ENCODE assay signal across 7 cellular contexts in the genomic region with DNA sequence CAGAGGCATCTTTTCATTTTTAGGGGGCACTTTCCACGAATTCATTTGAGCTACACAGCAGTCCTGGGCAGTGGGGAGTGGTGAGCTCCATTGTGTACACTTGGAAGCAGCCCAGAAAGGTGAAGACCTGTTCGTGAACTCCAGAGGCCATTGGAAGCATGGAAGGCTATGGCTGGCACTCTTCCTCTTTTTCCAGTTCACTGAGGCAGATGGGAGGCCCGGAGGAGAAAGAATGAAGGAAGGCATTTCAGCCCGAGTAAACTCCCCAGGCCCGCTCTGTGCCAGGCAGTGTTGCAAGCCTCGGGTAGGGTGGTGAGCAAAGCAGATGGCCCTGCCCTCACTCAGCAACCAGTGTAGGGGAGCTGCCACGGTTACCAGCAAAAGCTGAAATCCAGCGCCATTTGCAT. TPM values are rescaled to one million over a fixed set of nuclear protein-coding genes. Genes with fewer than 3 reads are reported as not detected.
A peak's percentile ranks its signal among the peaks of the same experiment; 100 is the strongest.
DNase-seq lines count a peak whose midpoint lies in the region; ATAC-seq, FAIRE-seq and TF ChIP-seq lines count a peak whose summit lies in the region.

No MANE protein-coding gene starts in this region.

- H3K79me2 ChIP-seq in GM12878 (ENCODE audit: control insufficient read depth, insufficient read depth, low read length) (peaks cover 43% of the 10 kb centered on the region), keratinocyte (ENCODE audit: control insufficient read depth, insufficient read depth, low read length) (peaks cover 43% of the 10 kb centered on the region)

- ATAC-seq in GM12878 (peak; percentile 11), HG02623 (IDR thresholded peaks at IDR 0.05; ENCODE audit: unreplicated experiment) (no peak), HG03571 (IDR thresholded peaks at IDR 0.05; ENCODE audit: unreplicated experiment) (no peak)
- no peak for ATAC-seq in stimulated activated memory B cell treated with anti-CD40 and anti-IgM and Interleukin-4, amounts not matched to agents 10 μg/mL and 1 μg/mL and 100 μg/mL, for 72 hours

- H3K27me3 ChIP-seq in GM12878 (replicated peaks in 1 of 2; ENCODE audit: control insufficient read depth in 2 of 2, insufficient read depth in 2 of 2, low read length in 1 of 2) (no peaks in the 10 kb centered on the region), keratinocyte (ENCODE audit: control insufficient read depth, extremely low read depth, insufficient read depth, low read length) (no peaks in the 10 kb centered on the region)

- FAIRE-seq in GM12878 (lab: Jason Lieb, UNC) (no peak), keratinocyte (lab: Jason Lieb, UNC) (no peak)

- SMC1A ChIA-PET in GM12878 (lab: Charles Lee; ENCODE audit: uncharacterized antibody, unreplicated experiment): interaction anchor here (0.8 to 5.6 kb wide), 5 partner anchors 9 to 63 kb away, joined by 3 to 28 read pairs (median 4); no protein-coding TSS in a partner anchor

- H3K4me3 ChIP-seq in GM12865 (ENCODE audit: low read depth, low read length) (peak overlapping the region; percentile 86), GM12878 (peak overlapping the region; percentile 81), keratinocyte (ENCODE audit: control insufficient read depth in 2 of 3, extremely low read depth in 1 of 3, insufficient read depth in 2 of 3, low read depth in 1 of 3, low read length in 3 of 3) (peak overlapping the region; percentile 89 to 94 (median 93))

- H3K27me3 Mint-ChIP-seq in stimulated activated memory B cell treated with anti-CD40 and anti-IgM and Interleukin-4, amounts not matched to agents 10 μg/mL and 1 μg/mL and 100 μg/mL, for 72 hours: peaks cover 9% of the 10 kb centered on the region

- H3K9me3 Mint-ChIP-seq in stimulated activated memory B cell treated with anti-CD40 and anti-IgM and Interleukin-4, amounts not matched to agents 10 μg/mL and 1 μg/mL and 100 μg/mL, for 72 hours: no peaks in the 10 kb centered on the region

- RAD21 ChIA-PET in GM12878 (lab: Charles Lee; ENCODE audit: unreplicated experiment): interaction anchor here (0.6 to 1.5 kb wide), 2 partner anchors 8 to 70 kb away, joined by 3 to 5 read pairs; no protein-coding TSS in a partner anchor

- DNase-seq in GM12865 (ENCODE audit: low read depth): peak; percentile 18
- peak; percentile 58 for DNase-seq in NCI-H1694 (lab: John Stamatoyannopoulos, UW)
- no peak for DNase-seq in GM12878 (ENCODE audit: low read depth, low spot score)
- DNase-seq in keratinocyte (ENCODE audit: low read depth, low spot score): no peak

- peak overlapping the region; percentile 81 for H2AFZ ChIP-seq in GM12878 (ENCODE audit: control insufficient read depth, low read depth, low read length)
- peak overlapping the region; percentile 67 for H2AFZ ChIP-seq in keratinocyte (ENCODE audit: control insufficient read depth, low read length)

- dilution Hi-C loops in keratinocyte (cut with MboI; ENCODE audit: extremely low pct_ligation_motif_present, low sequenced_read_pairs): no loop called here

- peaks cover 8% of the 10 kb centered on the region for H3K9me1 ChIP-seq in keratinocyte (ENCODE audit: control insufficient read depth, extremely low read depth, insufficient read depth, low read length)

- H3K4me1 ChIP-seq in GM12878 (ENCODE audit: control insufficient read depth, insufficient read depth, low read length) (peaks cover 13% of the 10 kb centered on the region), keratinocyte (ENCODE audit: control insufficient read depth, extremely low read depth, insufficient read depth, low read length) (peaks cover 50% of the 10 kb centered on the region)

- H3K9ac ChIP-seq in GM12878 (ENCODE audit: control insufficient read depth, insufficient read depth, low read length) (peak overlapping the region; percentile 71; the same call in 1 of the 2 replicates), keratinocyte (ENCODE audit: control insufficient read depth, extremely low read depth, insufficient read depth, low read length) (peak overlapping the region; percentile 76)

- H3K4me1 Mint-ChIP-seq in stimulated activated memory B cell treated with anti-CD40 and anti-IgM and Interleukin-4, amounts not matched to agents 10 μg/mL and 1 μg/mL and 100 μg/mL, for 72 hours: peaks cover 41% of the 10 kb centered on the region

- TF ChIP-seq POLR2A in GM12878 (IDR thresholded peaks at IDR 0.05; ENCODE audit: low read depth, low read length): no peak

- H3K27ac ChIP-seq in GM12878 (ENCODE audit: control insufficient read depth, insufficient read depth) (peak overlapping the region; percentile 77), keratinocyte (ENCODE audit: control insufficient read depth, insufficient read depth, low read length) (peak overlapping the region; percentile 70)

- BruUV-seq in GM12878 (replicated peaks; lab: Mats Ljungman, UMichigan): TSS peak; percentile 80

- POLR2A ChIA-PET in GM12878 (lab: Charles Lee): interaction anchor here (0.5 to 1.0 kb wide), 5 partner anchors 8 to 945 kb away, joined by 3 read pairs; a partner anchor contains a TSS

- H3K36me3 ChIP-seq in GM12878 (ENCODE audit: control insufficient read depth in 2 of 2, insufficient read depth in 2 of 2, low read length in 1 of 2) (peaks cover 0 to 7% of the 10 kb centered on the region in 2 experiments; a peak in 2 of 4 replicates), keratinocyte (ENCODE audit: control insufficient read depth in 2 of 2, extremely low read depth in 1 of 2, insufficient read depth in 2 of 2, low read length in 2 of 2) (peaks cover 12 to 26% of the 10 kb centered on the region in 2 experiments)

- intact Hi-C loops in GM12878 (cut with micrococcal nuclease; ENCODE audit: unreplicated experiment): no loop called here

- peak overlapping the region; percentile 91 for H3K4me3 Mint-ChIP-seq in stimulated activated memory B cell treated with anti-CD40 and anti-IgM and Interleukin-4, amounts not matched to agents 10 μg/mL and 1 μg/mL and 100 μg/mL, for 72 hours

- CTCF ChIA-PET in GM12878 (lab: Yijun Ruan, JAX): interaction anchor here (0.9 to 1.8 kb wide), 5 partner anchors 25 to 109 kb away, joined by 3 to 4 read pairs (median 3); no protein-coding TSS in a partner anchor

- no peak for TF ChIP-seq RAD21 in GM12878 (IDR thresholded peaks at IDR 0.05; ENCODE audit: insufficient read depth, low read depth, low read length)

- peaks cover 14% of the 10 kb centered on the region for H3K36me3 Mint-ChIP-seq in stimulated activated memory B cell treated with anti-CD40 and anti-IgM and Interleukin-4, amounts not matched to agents 10 μg/mL and 1 μg/mL and 100 μg/mL, for 72 hours

- peaks cover 6% of the 10 kb centered on the region; the same call in 1 of the 2 replicates for H4K20me1 ChIP-seq in GM12878 (ENCODE audit: control insufficient read depth, insufficient read depth)
- H4K20me1 ChIP-seq in keratinocyte (ENCODE audit: control insufficient read depth, extremely low read depth, insufficient read depth, low read length): peaks cover 37% of the 10 kb centered on the region

- H3K4me2 ChIP-seq in GM12878 (ENCODE audit: control insufficient read depth, insufficient read depth) (peak overlapping the region; percentile 70), keratinocyte (ENCODE audit: control insufficient read depth, extremely low read depth, insufficient read depth, low read depth, low read length) (peak overlapping the region; percentile 95)

- WGBS in GM12878 (ENCODE audit: insufficient coverage, insufficient replicate concordance, low lambda C conversion rate, missing lambda C conversion rate): 36% methylated on average over 8 of the region's 8 CpGs

- peak overlapping the region; percentile 82 for H3K27ac Mint-ChIP-seq in stimulated activated memory B cell treated with anti-CD40 and anti-IgM and Interleukin-4, amounts not matched to agents 10 μg/mL and 1 μg/mL and 100 μg/mL, for 72 hours

- H3K9me3 ChIP-seq in GM12878 (replicated peaks; ENCODE audit: control insufficient read depth, insufficient read depth, low read length): no peaks in the 10 kb centered on the region
- H3K9me3 ChIP-seq in keratinocyte (ENCODE audit: control insufficient read depth, low read depth, low read length): no peaks in the 10 kb centered on the region

- in situ Hi-C loops in GM12878 (cut with MboI): no loop called here

- TF ChIP-seq CTCF in GM12865 (IDR thresholded peaks at IDR 0.05; ENCODE audit: insufficient read depth, low read depth, low read length, missing control alignments) (no peak), GM12878 (IDR thresholded peaks at IDR 0.05 in 2 of 3, conservative IDR thresholded peaks at IDR 0.05 in 1 of 3; ENCODE audit: control insufficient read depth in 2 of 3, extremely low read depth in 1 of 3, insufficient read depth in 1 of 3, low read depth in 3 of 3, low read length in 3 of 3) (no peak), keratinocyte (optimal IDR thresholded peaks at IDR 0.05 in 1 of 3, IDR thresholded peaks at IDR 0.05 in 1 of 3, conservative IDR thresholded peaks at IDR 0.05 in 1 of 3; ENCODE audit: extremely low read depth in 1 of 3, insufficient read depth in 2 of 3, low read length in 3 of 3) (no peak)

- no peak for TF ChIP-seq EP300 in GM12878 (IDR thresholded peaks at IDR 0.05; ENCODE audit: borderline replicate concordance in 1 of 2, control insufficient read depth in 1 of 2, low read depth in 2 of 2, low read length in 2 of 2)

RNA-seq across cellular contexts. Expression of a gene that starts 0.7 kb away (rescaled TPM):
- total RNA-seq in GM12878 (2013; cell fraction: nucleolus; rRNA removed): 105 and 147 TPM in 2 replicates
- 122 and 132 TPM in 2 replicates for total RNA-seq in GM12878 (2014; rRNA removed)
- total RNA-seq in GM12878 (2014; rRNA removed; fragmentation: Illumina TruSeq; extraction: Trizol): 72.9 and 78.5 TPM in 2 replicates
- 169 and 175 TPM in 2 replicates for total RNA-seq in GM12878 (2021)
- polyA plus RNA-seq in GM12878 (2011; ENCODE audit: low read depth): 43.3 TPM
- polyA plus RNA-seq in GM12878 (2011; rRNA removed): 61.8 and 147 TPM in 2 replicates
- 187 and 196 TPM in 2 replicates for polyA plus RNA-seq in GM12878 (2011; cell fraction: cytosol; rRNA removed)
- polyA plus RNA-seq in GM12878 (2011; cell fraction: nucleus; rRNA removed): 179 and 246 TPM in 2 replicates
- 64.5 and 70.3 TPM in 2 replicates for polyA plus RNA-seq in GM12878 (2012)
- 92.6 and 116 TPM in 2 replicates for polyA plus RNA-seq in GM12878 (2014; fragmentation: Illumina TruSeq; extraction: Trizol)
- 10 to 100 TPM; 23.3 to 39.3 TPM for polyA plus RNA-seq in GM12878 (2014; fragmentation: Nextera tagmentation; extraction: Ambion mirVana)
- polyA plus RNA-seq in GM12878 (2014; rRNA removed): 106 and 110 TPM in 2 replicates
- 100 to 1,000 TPM; 123 to 128 TPM for polyA plus RNA-seq in GM12878 (2016; fragmentation: Nextera tagmentation; extraction: Ambion mirVana)
- 259 and 370 TPM in 2 replicates for polyA minus RNA-seq in GM12878 (2011; rRNA and poly(A)+ RNA removed)
- 54.5 and 63.7 TPM in 2 replicates for polyA minus RNA-seq in GM12878 (2011; cell fraction: cytosol; rRNA and poly(A)+ RNA removed)
- 94.1 and 148 TPM in 2 replicates for polyA minus RNA-seq in GM12878 (2011; cell fraction: nucleus; rRNA and poly(A)+ RNA removed)
- 363 to 515 TPM (median 434 TPM) in 3 replicates for polyA plus RNA-seq in keratinocyte
- 72.5 TPM for polyA plus RNA-seq in keratinocyte (2011; ENCODE audit: low read depth)
- 267 and 283 TPM in 2 replicates for polyA plus RNA-seq in keratinocyte (2011; cell fraction: cytosol; rRNA removed)
- 731 and 733 TPM in 2 replicates for polyA plus RNA-seq in keratinocyte (2011; cell fraction: nucleus; rRNA removed)
- polyA plus RNA-seq in keratinocyte (2012; ENCODE audit: low replicate concordance): 262 and 434 TPM in 2 replicates
- 1,082 to 2,772 TPM (median 1,362 TPM) in 3 replicates for polyA minus RNA-seq in keratinocyte
- polyA minus RNA-seq in keratinocyte (2011; cell fraction: cytosol; rRNA and poly(A)+ RNA removed): 743 TPM
- 1,029 and 1,296 TPM in 2 replicates for polyA minus RNA-seq in keratinocyte (2011; cell fraction: nucleus; rRNA and poly(A)+ RNA removed)

Comparison
In these comparisons a context has a peak if more than half of its experiments do, and no peak if none do; other contexts are left out.
1. DNase-seq: peak in GM12865 (single experiment) and NCI-H1694 (single experiment); none in GM12878 (single experiment) and keratinocyte (single experiment).
2. Peak in every context shown above with its lines, with median percentiles within 50 percentile points of each other: H3K4me3 ChIP-seq.